ENCODE assay signal across 8 cellular contexts in the genomic region with DNA sequence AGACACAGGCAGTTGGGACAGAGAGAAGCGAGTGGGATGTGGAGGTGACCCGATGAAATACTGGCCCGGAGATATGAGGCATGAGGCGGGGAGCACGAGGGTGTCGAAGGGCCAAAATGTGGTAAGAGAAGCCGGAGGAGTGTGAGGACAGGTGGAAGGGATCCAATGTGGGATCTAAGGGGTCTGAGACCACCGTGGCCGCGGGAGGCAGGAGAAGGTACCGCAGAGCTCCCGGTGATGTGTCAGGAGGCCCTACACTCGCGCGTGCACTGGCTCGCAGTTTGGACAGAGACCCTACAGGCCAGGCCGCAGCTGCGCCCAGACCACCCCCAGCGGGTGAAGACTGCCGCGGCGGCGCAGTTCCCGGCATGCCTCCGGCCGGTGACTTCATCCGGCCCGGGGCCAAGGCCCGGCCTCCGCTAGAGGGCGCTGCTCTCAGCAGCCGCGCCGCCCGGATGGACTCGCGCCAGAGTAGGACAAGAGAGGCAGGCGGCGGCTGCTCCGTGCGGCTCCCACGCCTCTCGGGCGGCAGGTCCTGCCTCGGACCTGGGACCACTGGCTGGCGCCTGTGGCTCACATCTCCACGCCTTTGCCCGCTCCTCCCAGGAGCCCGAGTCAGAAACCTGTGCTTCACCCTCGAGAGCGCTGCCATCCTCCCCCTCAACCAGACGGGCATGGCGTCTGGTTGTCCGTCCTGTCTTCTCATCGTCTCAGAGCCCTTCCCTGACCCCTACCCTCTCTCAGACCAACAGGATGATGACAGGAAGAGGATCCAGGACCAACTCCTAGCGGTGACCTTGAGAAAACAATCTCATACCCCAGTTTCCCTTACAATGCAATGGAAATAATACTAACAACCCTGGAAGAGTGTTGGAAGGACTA. TPM values are rescaled to one million over a fixed set of nuclear protein-coding genes. Genes with fewer than 3 reads are reported as not detected.
A peak's percentile ranks its signal among the peaks of the same experiment; 100 is the strongest.
DNase-seq lines count a peak whose midpoint lies in the region; ATAC-seq and TF ChIP-seq lines count a peak whose summit lies in the region.

No MANE protein-coding gene starts in this region.

- H3K36me3 Mint-ChIP-seq in activated CD4-positive, alpha-beta T cell treated with anti-CD3 and anti-CD28 coated beads for 36 hours (ENCODE audit: low read depth): no peaks in the 10 kb centered on the region

- peak overlapping the region; percentile 46 for H3K4me3 ChIP-seq in colonic mucosa

- no peaks in the 10 kb centered on the region for H3K4me1 ChIP-seq in colonic mucosa

- intact Hi-C loops in activated CD4-positive, alpha-beta T cell treated with anti-CD3 and anti-CD28 coated beads for 36 hours (cut with DNase I, micrococcal nuclease): loop anchor here (1.0 kb wide), 7 partner anchors 36 to 247 kb away; partner anchors contain the start of genes UBE2D2 (in 2 of the 2), DNAJC18 (in 1 of the 2), SPATA24 (in 1 of the 2) and STING1 (in 1 of the 2)
- intact Hi-C loops in colonic mucosa (cut with DNase I): no loop called here

- H3K4me1 Mint-ChIP-seq in activated CD4-positive, alpha-beta T cell treated with anti-CD3 and anti-CD28 coated beads for 36 hours: peaks cover 30% of the 10 kb centered on the region

- no peaks in the 10 kb centered on the region for H3K27me3 ChIP-seq in colonic mucosa

- peak overlapping the region; percentile 91 for H3K27ac Mint-ChIP-seq in activated CD4-positive, alpha-beta T cell treated with anti-CD3 and anti-CD28 coated beads for 36 hours

- no peaks in the 10 kb centered on the region for H3K9me3 Mint-ChIP-seq in activated CD4-positive, alpha-beta T cell treated with anti-CD3 and anti-CD28 coated beads for 36 hours (ENCODE audit: low read depth)

- H3K36me3 ChIP-seq in colonic mucosa: no peaks in the 10 kb centered on the region

- POLR2A ChIA-PET in activated CD4-positive, alpha-beta T cell treated with anti-CD3 and anti-CD28 coated beads for 36 hours (lab: Charles Lee): no interaction called here

- H3K9ac ChIP-seq in colonic mucosa (ENCODE audit: low read depth in 2 of 2, low read length in 2 of 2): peak overlapping the region; percentile 98 to 99

- peak overlapping the region; percentile 72 for H3K4me3 Mint-ChIP-seq in activated CD4-positive, alpha-beta T cell treated with anti-CD3 and anti-CD28 coated beads for 36 hours

- peak; percentile 84 for ATAC-seq in GM18868 (IDR thresholded peaks at IDR 0.05; ENCODE audit: unreplicated experiment)
- ATAC-seq in HG03103 (IDR thresholded peaks at IDR 0.05; ENCODE audit: low read depth, unreplicated experiment): peak; percentile 84
- ATAC-seq in activated CD4-positive, alpha-beta T cell treated with anti-CD3 and anti-CD28 coated beads for 36 hours: peak; percentile 91
- ATAC-seq in left lobe of liver: peak; percentile 92

- TF ChIP-seq CTCF in AG09319 (IDR thresholded peaks at IDR 0.05; ENCODE audit: low read depth, low read length) (peak; percentile 77), colonic mucosa (IDR thresholded peaks at IDR 0.05) (peak; percentile 99)

- H3K9me3 ChIP-seq in colonic mucosa: no peaks in the 10 kb centered on the region

- H3K27ac ChIP-seq in colonic mucosa: peak overlapping the region; percentile 35

- peak; percentile 54 for DNase-seq in AG09319 (ENCODE audit: extremely low read depth, low read depth)
- DNase-seq in NCI-H226: peak; percentile 76
- DNase-seq in activated CD4-positive, alpha-beta T cell treated with anti-CD3 and anti-CD28 coated beads for 36 hours: peak; percentile 95
- DNase-seq in colonic mucosa: peak; percentile 94
- peak; percentile 94 for DNase-seq in left lobe of liver (ENCODE audit: low spot score)
- peak; percentile 78 for DNase-seq in stimulated activated CD4-positive, alpha-beta T cell treated with anti-CD3 and anti-CD28 coated beads, Interleukin-2, amount 100 ng/mL, for 4 hours (ENCODE audit: low read depth)

- no peaks in the 10 kb centered on the region for H3K27me3 Mint-ChIP-seq in activated CD4-positive, alpha-beta T cell treated with anti-CD3 and anti-CD28 coated beads for 36 hours

- CTCF ChIA-PET in activated CD4-positive, alpha-beta T cell treated with anti-CD3 and anti-CD28 coated beads for 36 hours (lab: Charles Lee): interaction anchor here (0.6 to 10.6 kb wide), 16 partner anchors 18 to 257 kb away, joined by 3 to 254 read pairs (median 4); partner anchors contain the start of genes DNAJC18 and STING1

RNA-seq across cellular contexts. Expression of gene STING1, which starts 35.4 kb away (rescaled TPM):
- 100 to 1,000 TPM; 178 to 183 TPM for total RNA-seq in activated CD4-positive, alpha-beta T cell treated with anti-CD3 and anti-CD28 coated beads for 36 hours
- 10 to 100 TPM; 49.0 to 49.2 TPM for total RNA-seq in colonic mucosa
- 8.0 TPM for total RNA-seq in left lobe of liver

RNA-seq across cellular contexts. Expression of gene UBE2D2, which starts 43.2 kb away (rescaled TPM):
- total RNA-seq in activated CD4-positive, alpha-beta T cell treated with anti-CD3 and anti-CD28 coated beads for 36 hours: 100 to 1,000 TPM; 262 to 289 TPM
- total RNA-seq in colonic mucosa: 100 to 1,000 TPM; 146 to 155 TPM
- total RNA-seq in left lobe of liver: 34.4 TPM

RNA-seq across cellular contexts. Expression of gene SMIM33, which starts 47.1 kb away (rescaled TPM):
- under 1 TPM; 0.46 to 0.50 TPM for total RNA-seq in activated CD4-positive, alpha-beta T cell treated with anti-CD3 and anti-CD28 coated beads for 36 hours
- total RNA-seq in colonic mucosa (1 to 10 TPM; 3.4 to 5.9 TPM), left lobe of liver (not detected)

RNA-seq across cellular contexts. Expression of gene ECSCR, which starts 55.4 kb away (rescaled TPM):
- 1 to 10 TPM in 1 of 2 experiments, under 1 TPM in 1; 0.83 to 2.6 TPM for total RNA-seq in activated CD4-positive, alpha-beta T cell treated with anti-CD3 and anti-CD28 coated beads for 36 hours
- total RNA-seq in colonic mucosa (1 to 10 TPM; 2.2 to 7.4 TPM), left lobe of liver (2.0 TPM)

Comparison
In these comparisons a context has a peak if more than half of its experiments do, and no peak if none do; other contexts are left out.
1. Peak in every context shown above with its lines: DNase-seq, ATAC-seq, H3K4me3 ChIP-seq and H3K27ac ChIP-seq.